7 cellular contexts compared by ENCODE assay signal in genomic region chr17:39729280-39729851, GRCh38. TPM values are rescaled to one million over a fixed set of nuclear protein-coding genes. Genes with fewer than 3 reads are reported as not detected.
A peak's percentile ranks its signal among the peaks of the same experiment; 100 is the strongest.
DNase-seq lines count a peak whose midpoint lies in the region; ATAC-seq lines count a peak whose summit lies in the region.

No MANE protein-coding gene starts in this region.

- POLR2A ChIA-PET in activated CD4-positive, alpha-beta memory T cell treated with anti-CD3 and anti-CD28 coated beads for 36 hours (lab: Charles Lee), result interaction anchor here (0.7 to 1.6 kb wide), 8 partner anchors 14 to 1061 kb away, joined by 3 to 7 read pairs (median 3); partner anchors contain the start of genes PGAP3 and PSMD3

- peaks cover 16% of the 10 kb centered on the region for H3K36me3 Mint-ChIP-seq in activated CD4-positive, alpha-beta memory T cell treated with anti-CD3 and anti-CD28 coated beads for 36 hours
- peaks cover 35 to 41% of the 10 kb centered on the region in 2 donors for H3K36me3 Mint-ChIP-seq in stimulated activated naive B cell treated with anti-CD40 and anti-IgM and Interleukin-4, amounts not matched to agents 10 μg/mL and 1 μg/mL and 100 μg/mL, for 72 hours

- no peaks in the 10 kb centered on the region for H3K27me3 ChIP-seq in HAP-1 (ENCODE audit: low read depth)

- H3K27ac Mint-ChIP-seq in activated CD4-positive, alpha-beta memory T cell treated with anti-CD3 and anti-CD28 coated beads for 36 hours, result no peak overlapping the region
- H3K27ac Mint-ChIP-seq in stimulated activated naive B cell treated with anti-CD40 and anti-IgM and Interleukin-4, amounts not matched to agents 10 μg/mL and 1 μg/mL and 100 μg/mL, for 72 hours, result peak overlapping the region; percentile 89

- CTCF ChIA-PET in activated CD4-positive, alpha-beta memory T cell treated with anti-CD3 and anti-CD28 coated beads for 36 hours (lab: Charles Lee), result interaction anchor here (0.6 to 5.3 kb wide), 32 partner anchors 15 to 298 kb away, joined by 3 to 51 read pairs (median 4); partner anchors contain the start of genes IKZF3, PGAP3, PNMT and PSMD3

- H3K36me3 ChIP-seq in HAP-1 (replicated peaks), result peaks cover 11% of the 10 kb centered on the region

- DNase-seq in HAP-1 (ENCODE audit: low spot score in 2 of 2), result no peak
- no peak for DNase-seq in activated CD4-positive, alpha-beta memory T cell treated with anti-CD3 and anti-CD28 coated beads for 36 hours
- no peak for DNase-seq in stimulated activated naive B cell treated with anti-CD40 and anti-IgM and Interleukin-4, amounts not matched to agents 10 μg/mL and 1 μg/mL and 100 μg/mL, for 72 hours
- no peak for DNase-seq in posterior cingulate gyrus
- DNase-seq in NCI-H510A (lab: John Stamatoyannopoulos, UW), result no peak
- DNase-seq in dermis blood vessel endothelial cell, result no peak

- H3K4me3 ChIP-seq in HAP-1 (peak overlapping the region; percentile 82), iPS-11a (ENCODE audit: low read depth, low read length) (peak overlapping the region; percentile 59)

- intact Hi-C loops in activated CD4-positive, alpha-beta memory T cell treated with anti-CD3 and anti-CD28 coated beads for 36 hours (cut with micrococcal nuclease), result no loop called here
- intact Hi-C loops in posterior cingulate gyrus (cut with DNase I), result no loop called here

- no peaks in the 10 kb centered on the region for H3K27me3 Mint-ChIP-seq in activated CD4-positive, alpha-beta memory T cell treated with anti-CD3 and anti-CD28 coated beads for 36 hours
- H3K27me3 Mint-ChIP-seq in stimulated activated naive B cell treated with anti-CD40 and anti-IgM and Interleukin-4, amounts not matched to agents 10 μg/mL and 1 μg/mL and 100 μg/mL, for 72 hours, result no peaks in the 10 kb centered on the region

- H3K4me3 Mint-ChIP-seq in activated CD4-positive, alpha-beta memory T cell treated with anti-CD3 and anti-CD28 coated beads for 36 hours, result peak overlapping the region; percentile 88
- H3K4me3 Mint-ChIP-seq in stimulated activated naive B cell treated with anti-CD40 and anti-IgM and Interleukin-4, amounts not matched to agents 10 μg/mL and 1 μg/mL and 100 μg/mL, for 72 hours, result peak overlapping the region; percentile 87 to 94

- in situ Hi-C loops in HAP-1 (cut with MboI; ENCODE audit: low sequenced_read_pairs), result no loop called here

- ATAC-seq in stimulated activated naive B cell treated with anti-CD40 and anti-IgM and Interleukin-4, amounts not matched to agents 10 μg/mL and 1 μg/mL and 100 μg/mL, for 72 hours (replicated peaks), result no peak

- H3K9me3 Mint-ChIP-seq in activated CD4-positive, alpha-beta memory T cell treated with anti-CD3 and anti-CD28 coated beads for 36 hours, result no peaks in the 10 kb centered on the region
- no peaks in the 10 kb centered on the region for H3K9me3 Mint-ChIP-seq in stimulated activated naive B cell treated with anti-CD40 and anti-IgM and Interleukin-4, amounts not matched to agents 10 μg/mL and 1 μg/mL and 100 μg/mL, for 72 hours

- H3K4me1 Mint-ChIP-seq in activated CD4-positive, alpha-beta memory T cell treated with anti-CD3 and anti-CD28 coated beads for 36 hours (ENCODE audit: low read depth), result peaks cover 12% of the 10 kb centered on the region
- H3K4me1 Mint-ChIP-seq in stimulated activated naive B cell treated with anti-CD40 and anti-IgM and Interleukin-4, amounts not matched to agents 10 μg/mL and 1 μg/mL and 100 μg/mL, for 72 hours, result peaks cover 26 to 46% of the 10 kb centered on the region in 2 donors

- H3K4me1 ChIP-seq in HAP-1, result peaks cover 5% of the 10 kb centered on the region; the same call in 1 of the 2 replicates

- no peaks in the 10 kb centered on the region for H3K9me3 ChIP-seq in HAP-1

RNA-seq across cellular contexts. Expression of gene MIEN1, which starts 1.0 kb away (rescaled TPM):
- 10 to 100 TPM; 41.0 to 43.8 TPM for total RNA-seq in activated CD4-positive, alpha-beta memory T cell treated with anti-CD3 and anti-CD28 coated beads for 36 hours
- 13.4 and 18.5 TPM in 2 replicates for total RNA-seq in dermis blood vessel endothelial cell

RNA-seq across cellular contexts. Expression of gene GRB7, which starts 8.4 kb away (rescaled TPM):
- 1 to 10 TPM in 1 of 2 experiments, under 1 TPM in 1; 0.34 to 1.2 TPM for total RNA-seq in activated CD4-positive, alpha-beta memory T cell treated with anti-CD3 and anti-CD28 coated beads for 36 hours
- 0.28 and 0.34 TPM in 2 replicates for total RNA-seq in dermis blood vessel endothelial cell

RNA-seq across cellular contexts. Expression of gene ERBB2, which starts 29.5 kb away (rescaled TPM):
- 1 to 10 TPM; 5.9 to 6.3 TPM for total RNA-seq in activated CD4-positive, alpha-beta memory T cell treated with anti-CD3 and anti-CD28 coated beads for 36 hours
- 3.4 and 4.4 TPM in 2 replicates for total RNA-seq in dermis blood vessel endothelial cell

RNA-seq across cellular contexts. Expression of gene PGAP3, which starts 41.5 kb away (rescaled TPM):
- total RNA-seq in activated CD4-positive, alpha-beta memory T cell treated with anti-CD3 and anti-CD28 coated beads for 36 hours, result 1 to 10 TPM; 8.3 to 8.6 TPM
- 4.0 and 5.4 TPM in 2 replicates for total RNA-seq in dermis blood vessel endothelial cell
